ENCODE assay signal across 18 cellular contexts in the genomic region with DNA sequence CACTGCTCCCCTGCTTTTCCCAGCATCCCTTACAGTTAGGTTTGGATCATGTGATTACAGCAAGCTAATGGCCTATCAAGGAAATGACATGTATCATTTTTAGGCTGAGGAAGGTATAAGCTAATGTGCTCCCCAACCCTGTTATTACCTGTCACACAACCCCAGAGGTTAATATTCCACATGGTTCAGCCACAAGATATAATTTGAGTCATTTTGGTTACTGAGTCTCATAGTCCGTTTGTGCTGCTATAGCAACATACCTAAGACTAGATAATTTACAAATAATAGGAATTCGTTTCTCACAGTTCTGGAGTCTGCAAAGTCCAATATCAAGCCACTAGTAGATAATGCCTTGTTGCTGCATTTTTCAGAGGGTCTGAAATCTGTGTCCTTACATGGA. TPM values are rescaled to one million over a fixed set of nuclear protein-coding genes. Genes with fewer than 3 reads are reported as not detected.
DNase-seq lines count a peak whose midpoint lies in the region; ATAC-seq, FAIRE-seq and TF ChIP-seq lines count a peak whose summit lies in the region.
"Had no signal": no experiment of that assay in that cellular context is flagged by ENCODE, and none has a peak within 500 bp of the region (broad histone marks: within the 10 kb centered on the region; RNA-seq: fewer than 3 reads in every experiment).

No MANE protein-coding gene starts in this region.

- ATAC-seq in HG02870 (IDR thresholded peaks at IDR 0.05; ENCODE audit: unreplicated experiment) (peak; percentile 67), HG03571 (IDR thresholded peaks at IDR 0.05; ENCODE audit: unreplicated experiment) (peak; percentile 82)
- ATAC-seq: right cardiac atrium had no signal

- peaks cover 8% of the 10 kb centered on the region for H3K4me1 ChIP-seq in HAP-1
- H3K4me1 ChIP-seq: breast epithelium had no signal

- TF ChIP-seq POLR2A in GM12891 (IDR thresholded peaks at IDR 0.05; ENCODE audit: low read depth, low read length), result no peak

- H3K27me3 ChIP-seq in HAP-1 (ENCODE audit: low read depth), result no peaks in the 10 kb centered on the region
- H3K27me3 ChIP-seq: breast epithelium, hepatocyte had no signal

- no peaks in the 10 kb centered on the region for H3K9me3 ChIP-seq in HAP-1
- H3K9me3 ChIP-seq: breast epithelium, thoracic aorta had no signal

- peak; percentile 54 for FAIRE-seq in GM12891 (lab: Jason Lieb, UNC)
- peak; percentile 18 for FAIRE-seq in GM19239 (lab: Jason Lieb, UNC)

- no peaks in the 10 kb centered on the region for H3K36me3 ChIP-seq in HAP-1 (replicated peaks)
- H3K36me3 ChIP-seq: breast epithelium had no signal

- DNase-seq in GM12891 (ENCODE audit: insufficient read length, low spot score), result no peak
- peak; percentile 14 for DNase-seq in GM19239 (ENCODE audit: insufficient read length, low spot score)
- no peak for DNase-seq in UCSD-AML1 (lab: John Stamatoyannopoulos, UW; ENCODE audit: unreplicated experiment)
- no peak for DNase-seq in kidney glomerular epithelial cell (lab: John Stamatoyannopoulos, UW)
- no peak for DNase-seq in HAP-1 (ENCODE audit: low spot score in 2 of 2)
- no peak for DNase-seq in NCI-H2196 (lab: John Stamatoyannopoulos, UW; ENCODE audit: unreplicated experiment)
- DNase-seq: ACHN; activated naive CD4-positive, alpha-beta T cell treated with anti-CD3 and anti-CD28 coated beads, Interleukin-2, amount 10 ng/mL, durations not matched to agents 7 days and 5 days; CD4-positive, alpha-beta memory T cell; NCI-H1930; NCI-H748 treated with DMSO at 0.1 percent for 48 hours; right cardiac atrium; stimulated activated CD4-positive, alpha-beta T cell treated with anti-CD3 and anti-CD28 coated beads, Interleukin-2, amount 100 ng/mL, for 24 hours had no signal

- in situ Hi-C loops in HAP-1 (cut with MboI; ENCODE audit: low sequenced_read_pairs), result no loop called here

- H3K4me3 ChIP-seq in HAP-1, result no peak overlapping the region
- H3K4me3 ChIP-seq: breast epithelium, hepatocyte, thoracic aorta had no signal

TF ChIP-seq in GM12891, 5 proteins besides CTCF, POLR2A, EP300 and RAD21:
- TF ChIP-seq TAF1 (IDR thresholded peaks at IDR 0.05; ENCODE audit: low read depth, low read length) (no peak), POLR2AphosphoS5 (IDR thresholded peaks at IDR 0.05; ENCODE audit: low read depth, low read length) (no peak), POU2F2 (IDR thresholded peaks at IDR 0.05; ENCODE audit: low read depth, low read length) (no peak), SPI1 (IDR thresholded peaks at IDR 0.05; ENCODE audit: low read depth, low read length) (no peak), PAX5 (IDR thresholded peaks at IDR 0.05; ENCODE audit: insufficient read depth, low read length, severe bottlenecking) (no peak)

RNA-seq across cellular contexts. Expression of a gene that starts 29.1 kb away (rescaled TPM):
- polyA plus RNA-seq in GM12891 (2012; ENCODE audit: low read depth, missing spikeins), result 37.1 TPM
